ENCODE assay signal across 14 cellular contexts in genomic region chr6:44542401-44543116, GRCh38.
DNase-seq lines count a peak whose midpoint lies in the region; ATAC-seq and TF ChIP-seq lines count a peak whose summit lies in the region.
"Had no signal": no experiment of that assay in that cellular context is flagged by ENCODE, and none has a peak within 500 bp of the region (broad histone marks: within the 10 kb centered on the region; RNA-seq: fewer than 3 reads in every experiment).

No MANE protein-coding gene starts in this region.

- intact Hi-C loops in left ventricle myocardium inferior (cut with micrococcal nuclease) (no loop called here), thyroid gland (cut with DNase I) (no loop called here), lower lobe of right lung (cut with DNase I) (no loop called here)

- TF ChIP-seq CTCF in right atrium auricular region (IDR thresholded peaks at IDR 0.05) (no peak), left ventricle myocardium inferior (IDR thresholded peaks at IDR 0.05; ENCODE audit: borderline replicate concordance) (no peak), thyroid gland (IDR thresholded peaks at IDR 0.05) (no peak), lower lobe of right lung (IDR thresholded peaks at IDR 0.05) (no peak)

- no peak for TF ChIP-seq POLR2A in thyroid gland (IDR thresholded peaks at IDR 0.05)

- no peak for ATAC-seq in lower lobe of right lung
- ATAC-seq in GM19395 (IDR thresholded peaks at IDR 0.05; ENCODE audit: unreplicated experiment): no peak
- ATAC-seq: SK-N-SH treated with all-trans-retinoic acid at 6 μM for 48 hours had no signal

- H3K27me3 ChIP-seq in right atrium auricular region: no peaks in the 10 kb centered on the region
- no peaks in the 10 kb centered on the region for H3K27me3 ChIP-seq in left ventricle myocardium inferior (ENCODE audit: low read depth)
- no peaks in the 10 kb centered on the region for H3K27me3 ChIP-seq in thyroid gland
- no peaks in the 10 kb centered on the region for H3K27me3 ChIP-seq in lower lobe of right lung (ENCODE audit: low read depth)
- H3K27me3 ChIP-seq: stomach had no signal

- no peak overlapping the region for H3K4me3 ChIP-seq in right atrium auricular region
- no peak overlapping the region for H3K4me3 ChIP-seq in left ventricle myocardium inferior
- H3K4me3 ChIP-seq in thyroid gland (replicated peaks in 1 of 3): no peak overlapping the region
- no peak overlapping the region for H3K4me3 ChIP-seq in lower lobe of right lung
- H3K4me3 ChIP-seq: esophagus squamous epithelium had no signal

- H3K27ac ChIP-seq in right atrium auricular region (no peak overlapping the region), left ventricle myocardium inferior (replicated peaks) (no peak overlapping the region), caudate nucleus (ENCODE audit: low read depth, low read length) (peak overlapping the region; percentile 22), thyroid gland (peak overlapping the region in 2 of 3 donors; percentile 43 to 51), lower lobe of right lung (no peak overlapping the region)
- H3K27ac ChIP-seq: esophagus squamous epithelium, stomach had no signal

- WGBS in thyroid gland, 2 donors: 42 to 49% methylated on average over 21 of the region's 21 CpGs

- H3K36me3 ChIP-seq in right atrium auricular region (no peaks in the 10 kb centered on the region), left ventricle myocardium inferior (no peaks in the 10 kb centered on the region), thyroid gland (no peaks in the 10 kb centered on the region), lower lobe of right lung (no peaks in the 10 kb centered on the region)
- H3K36me3 ChIP-seq: esophagus squamous epithelium, stomach had no signal

- H3K9me3 ChIP-seq in right atrium auricular region: no peaks in the 10 kb centered on the region
- no peaks in the 10 kb centered on the region for H3K9me3 ChIP-seq in left ventricle myocardium inferior (replicated peaks)
- H3K9me3 ChIP-seq in thyroid gland: no peaks in the 10 kb centered on the region
- H3K9me3 ChIP-seq in lower lobe of right lung: no peaks in the 10 kb centered on the region
- H3K9me3 ChIP-seq: esophagus squamous epithelium, stomach had no signal

- H3K4me1 ChIP-seq in right atrium auricular region (no peaks in the 10 kb centered on the region), left ventricle myocardium inferior (peaks cover 6% of the 10 kb centered on the region), thyroid gland (peaks cover 0 to 18% of the 10 kb centered on the region in 2 donors), lower lobe of right lung (no peaks in the 10 kb centered on the region)
- H3K4me1 ChIP-seq: esophagus squamous epithelium, stomach had no signal

- DNase-seq in right atrium auricular region (ENCODE audit: low spot score) (peak; percentile 50), left ventricle myocardium inferior (no peak), caudate nucleus (lab: John Stamatoyannopoulos, UW) (peak in 33 of 61 donors; percentile 5 to 83 (median 26)), left kidney (ENCODE audit: low read depth, low spot score) (peak; percentile 59), thyroid gland (peak; percentile 19 to 56), lower lobe of right lung (no peak), HT-29 (ENCODE audit: low spot score) (no peak)
- DNase-seq: activated CD4-positive, alpha-beta T cell treated with anti-CD3 and anti-CD28 coated beads, Interleukin-2, amount 50 U/mL, for 4 hours; esophagus squamous epithelium; KG1; NCI-H446 treated with DMSO at 0.1 percent for 48 hours; stomach had no signal

Comparison
In these comparisons a context has a peak if more than half of its experiments do, and no peak if none do; other contexts are left out.
1. DNase-seq: peak in right atrium auricular region (single experiment), caudate nucleus (33 of 61), left kidney (single experiment) and thyroid gland (2 of 2); none in left ventricle myocardium inferior (single experiment), lower lobe of right lung (single experiment) and HT-29 (single experiment).
2. H3K27ac ChIP-seq: peak in caudate nucleus (single experiment) and thyroid gland (2 of 3); none in right atrium auricular region (0 of 2), left ventricle myocardium inferior (single experiment) and lower lobe of right lung (single experiment).